Comparison of ENCODE assay signal across 6 cellular contexts in the genomic region with DNA sequence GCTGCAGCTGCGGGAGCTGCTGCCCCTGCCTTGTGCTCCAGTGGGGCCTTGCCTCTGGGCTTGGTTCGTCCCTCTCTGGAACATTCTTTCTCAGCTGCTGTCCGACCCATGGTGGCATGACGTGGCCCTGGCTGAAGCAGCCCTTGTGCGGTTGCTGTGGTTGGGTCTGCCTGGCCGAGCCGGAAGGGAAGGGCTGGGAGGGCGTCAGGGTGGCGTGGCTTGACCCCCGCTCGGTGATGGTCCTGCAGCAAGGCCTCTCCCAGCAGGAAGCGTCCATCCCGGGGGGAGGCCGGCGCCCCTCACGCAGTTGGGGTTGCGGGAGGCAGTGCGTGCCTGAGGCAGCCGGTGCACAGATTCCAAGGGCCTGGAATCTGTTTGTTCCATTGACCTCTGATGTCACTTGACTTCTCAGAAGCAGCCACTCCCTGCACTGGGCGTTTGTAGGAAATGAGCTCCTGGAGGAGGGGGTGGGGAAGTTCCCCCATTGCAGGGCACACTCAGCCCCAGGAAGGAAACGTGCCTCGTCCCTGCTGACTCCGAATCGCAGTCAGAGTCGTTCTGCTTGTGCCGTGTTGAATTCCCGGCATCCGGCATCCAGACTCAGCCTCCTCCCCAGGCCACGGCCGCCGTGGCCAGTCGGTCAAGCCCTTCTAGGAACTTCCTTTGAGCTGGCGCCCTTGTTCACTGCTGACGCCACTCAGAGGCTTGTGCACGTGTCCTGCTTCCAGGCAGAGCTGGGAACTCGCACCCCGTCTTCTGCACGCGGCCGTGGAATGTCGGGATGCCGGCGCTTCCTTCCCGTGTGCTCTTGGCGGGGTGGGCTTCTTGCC. TPM values are rescaled to one million over a fixed set of nuclear protein-coding genes. Genes with fewer than 3 reads are reported as not detected.
DNase-seq lines count a peak whose midpoint lies in the region; ATAC-seq, FAIRE-seq and TF ChIP-seq lines count a peak whose summit lies in the region.

No MANE protein-coding gene starts in this region.

- H4K20me1 ChIP-seq in SK-N-SH (ENCODE audit: insufficient read depth) = no peaks in the 10 kb centered on the region

- H3K9me3 ChIP-seq in esophagus muscularis mucosa (no peaks in the 10 kb centered on the region), small intestine (ENCODE audit: control insufficient read depth, low read depth) (no peaks in the 10 kb centered on the region), SK-N-SH (no peaks in the 10 kb centered on the region)

- WGBS in esophagus muscularis mucosa = 30% methylated on average over 22 of the region's 45 CpGs
- 30 to 34% (median 33%) methylated on average over 45 of the region's 45 CpGs for WGBS in small intestine, 3 donors
- WGBS in SK-N-SH (ENCODE audit: low lambda C conversion rate) = 75% methylated on average over 14 of the region's 45 CpGs

- peak overlapping the region; percentile 16 to 36 (median 24) for H3K4me3 ChIP-seq in esophagus muscularis mucosa
- no peak overlapping the region for H3K4me3 ChIP-seq in small intestine (ENCODE audit: low read depth in 1 of 2, low read length in 2 of 2)
- no peak overlapping the region for H3K4me3 ChIP-seq in SK-N-SH (ENCODE audit: low read depth in 2 of 2, low read length in 1 of 2)

- no peaks in the 10 kb centered on the region for H3K79me2 ChIP-seq in SK-N-SH (ENCODE audit: insufficient read depth)

- peaks cover 12% of the 10 kb centered on the region for H3F3A ChIP-seq in SK-N-SH (replicated peaks; ENCODE audit: insufficient read depth)

- H3K27me3 ChIP-seq in esophagus muscularis mucosa (no peaks in the 10 kb centered on the region), small intestine (ENCODE audit: control insufficient read depth in 2 of 2, insufficient read depth in 2 of 2, low read length in 2 of 2) (no peaks in the 10 kb centered on the region), SK-N-SH (ENCODE audit: insufficient read depth) (no peaks in the 10 kb centered on the region)

- no peak overlapping the region for H3K9ac ChIP-seq in SK-N-SH

- H3K9me2 ChIP-seq in SK-N-SH = no peaks in the 10 kb centered on the region

- H3K36me3 ChIP-seq in esophagus muscularis mucosa (peaks cover 0 to 13% (median 5%) of the 10 kb centered on the region in 4 donors), small intestine (ENCODE audit: control insufficient read depth in 2 of 2, insufficient read depth in 2 of 2, low read length in 2 of 2) (peaks cover 0 to 3% of the 10 kb centered on the region in 2 donors), SK-N-SH (replicated peaks in 1 of 2; ENCODE audit: control insufficient read depth in 1 of 2, insufficient read depth in 2 of 2, low read length in 1 of 2) (no peaks in the 10 kb centered on the region)

- no peak for ATAC-seq in GM21390 (IDR thresholded peaks at IDR 0.05; ENCODE audit: unreplicated experiment)

- peaks cover 60 to 76% (median 70%) of the 10 kb centered on the region in 4 donors for H3K4me1 ChIP-seq in esophagus muscularis mucosa
- H3K4me1 ChIP-seq in small intestine (ENCODE audit: control insufficient read depth in 2 of 2, insufficient read depth in 1 of 2, low read depth in 1 of 2, low read length in 1 of 2) = peaks cover 4 to 5% of the 10 kb centered on the region in 2 donors
- H3K4me1 ChIP-seq in SK-N-SH (ENCODE audit: control insufficient read depth in 1 of 2, insufficient read depth in 2 of 2, low read depth in 1 of 2, low read length in 1 of 2) = peaks cover 0 to 14% of the 10 kb centered on the region in 2 experiments; a peak in 3 of 4 replicates

- no peak overlapping the region for H3K4me2 ChIP-seq in SK-N-SH

- TF ChIP-seq RAD21 in SK-N-SH (IDR thresholded peaks at IDR 0.05; ENCODE audit: low read length) = no peak

- H2AFZ ChIP-seq in SK-N-SH (ENCODE audit: low read depth) = no peak overlapping the region

- intact Hi-C loops in esophagus muscularis mucosa (cut with DNase I) = no loop called here

- CTCF ChIA-PET in SK-N-SH (lab: Yijun Ruan, JAX) = interaction anchor here (1.2 to 1.5 kb wide), 2 partner anchors 11 to 149 kb away, joined by 3 read pairs; no protein-coding TSS in a partner anchor

- no peak for TF ChIP-seq POLR2A in esophagus muscularis mucosa (IDR thresholded peaks at IDR 0.05; ENCODE audit: low read depth)

- TF ChIP-seq CTCF in esophagus muscularis mucosa (IDR thresholded peaks at IDR 0.05) (no peak), SK-N-SH (IDR thresholded peaks at IDR 0.05) (no peak)

- FAIRE-seq in small intestine (lab: Jason Lieb, UNC) = no peak

- DNase-seq in NOMO-1 treated with dmso at 0.1 percent for 144 hours (lab: John Stamatoyannopoulos, UW; ENCODE audit: unreplicated experiment) (peak; percentile 44), esophagus muscularis mucosa (ENCODE audit: extremely low spot score) (peak; percentile 95), small intestine (peak; percentile 87), activated gamma-delta T cell (lab: John Stamatoyannopoulos, UW) (no peak), SK-N-SH (no peak)

- H3K27ac ChIP-seq in esophagus muscularis mucosa (replicated peaks in 1 of 4) (peak overlapping the region; percentile 72 to 85 (median 82)), small intestine (ENCODE audit: low read depth in 1 of 2, low read length in 1 of 2) (peak overlapping the region; percentile 53 to 95), SK-N-SH (ENCODE audit: low read depth in 2 of 2, low read length in 1 of 2) (no peak overlapping the region)

- POLR2A ChIA-PET in SK-N-SH (lab: Yijun Ruan, JAX) = no interaction called here

- TF ChIP-seq EP300 in esophagus muscularis mucosa (IDR thresholded peaks at IDR 0.05) = peak; percentile 81
- TF ChIP-seq EP300 in SK-N-SH (IDR thresholded peaks at IDR 0.05; ENCODE audit: borderline replicate concordance in 1 of 2, low read depth in 1 of 2, low read length in 1 of 2) = no peak

TF ChIP-seq in SK-N-SH, 30 proteins besides CTCF, POLR2A, EP300 and RAD21 (continues in another document):
- TF ChIP-seq MEF2A (IDR thresholded peaks at IDR 0.05; ENCODE audit: borderline replicate concordance, low read depth) (no peak), SIN3A (IDR thresholded peaks at IDR 0.05; ENCODE audit: borderline replicate concordance, low read depth, low read length) (no peak), TAF1 (IDR thresholded peaks at IDR 0.05; ENCODE audit: borderline replicate concordance, low read depth, low read length) (no peak)
- TF ChIP-seq, protein P1, sequence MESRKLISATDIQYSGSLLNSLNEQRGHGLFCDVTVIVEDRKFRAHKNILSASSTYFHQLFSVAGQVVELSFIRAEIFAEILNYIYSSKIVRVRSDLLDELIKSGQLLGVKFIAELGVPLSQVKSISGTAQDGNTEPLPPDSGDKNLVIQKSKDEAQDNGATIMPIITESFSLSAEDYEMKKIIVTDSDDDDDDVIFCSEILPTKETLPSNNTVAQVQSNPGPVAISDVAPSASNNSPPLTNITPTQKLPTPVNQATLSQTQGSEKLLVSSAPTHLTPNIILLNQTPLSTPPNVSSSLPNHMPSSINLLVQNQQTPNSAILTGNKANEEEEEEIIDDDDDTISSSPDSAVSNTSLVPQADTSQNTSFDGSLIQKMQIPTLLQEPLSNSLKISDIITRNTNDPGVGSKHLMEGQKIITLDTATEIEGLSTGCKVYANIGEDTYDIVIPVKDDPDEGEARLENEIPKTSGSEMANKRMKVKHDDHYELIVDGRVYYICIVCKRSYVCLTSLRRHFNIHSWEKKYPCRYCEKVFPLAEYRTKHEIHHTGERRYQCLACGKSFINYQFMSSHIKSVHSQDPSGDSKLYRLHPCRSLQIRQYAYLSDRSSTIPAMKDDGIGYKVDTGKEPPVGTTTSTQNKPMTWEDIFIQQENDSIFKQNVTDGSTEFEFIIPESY (IDR thresholded peaks at IDR 0.05; ENCODE audit: borderline replicate concordance, low read depth) = no peak
- TF ChIP-seq, protein P2, sequence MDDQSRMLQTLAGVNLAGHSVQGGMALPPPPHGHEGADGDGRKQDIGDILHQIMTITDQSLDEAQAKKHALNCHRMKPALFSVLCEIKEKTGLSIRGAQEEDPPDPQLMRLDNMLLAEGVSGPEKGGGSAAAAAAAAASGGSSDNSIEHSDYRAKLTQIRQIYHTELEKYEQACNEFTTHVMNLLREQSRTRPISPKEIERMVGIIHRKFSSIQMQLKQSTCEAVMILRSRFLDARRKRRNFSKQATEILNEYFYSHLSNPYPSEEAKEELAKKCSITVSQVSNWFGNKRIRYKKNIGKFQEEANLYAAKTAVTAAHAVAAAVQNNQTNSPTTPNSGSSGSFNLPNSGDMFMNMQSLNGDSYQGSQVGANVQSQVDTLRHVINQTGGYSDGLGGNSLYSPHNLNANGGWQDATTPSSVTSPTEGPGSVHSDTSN (IDR thresholded peaks at IDR 0.05) = no peak

RNA-seq across cellular contexts. Expression of a gene that starts 9.7 kb away (rescaled TPM):
- total RNA-seq in esophagus muscularis mucosa = 10 to 100 TPM in 3 of 4 donors, 1 to 10 TPM in 1; 5.0 to 67.8 (median 26.5) TPM
- polyA plus RNA-seq in small intestine (10 to 100 TPM in 1 of 3 donors, 1 to 10 TPM in 2; 4.2 to 15.9 (median 7.3) TPM), SK-N-SH (2012; rRNA removed) (8.2 and 9.4 TPM in 2 replicates)
- 3.6 and 6.1 TPM in 2 replicates for polyA plus RNA-seq in SK-N-SH (2012; cell fraction: cytosol; rRNA removed)
- 18.3 and 28.9 TPM in 2 replicates for polyA plus RNA-seq in SK-N-SH (2012; cell fraction: nucleus; rRNA removed)

RNA-seq across cellular contexts. Expression of a gene that starts 21.1 kb away (rescaled TPM):
- total RNA-seq in esophagus muscularis mucosa = 10 to 100 TPM; 34.1 to 46.5 (median 44.6) TPM
- 10 to 100 TPM; 60.6 to 78.6 (median 61.0) TPM for polyA plus RNA-seq in small intestine
- polyA plus RNA-seq in SK-N-SH (2012; rRNA removed) = 65.4 and 72.8 TPM in 2 replicates
- polyA plus RNA-seq in SK-N-SH (2012; cell fraction: cytosol; rRNA removed) = 47.9 and 57.4 TPM in 2 replicates
- polyA plus RNA-seq in SK-N-SH (2012; cell fraction: nucleus; rRNA removed) = 132 and 145 TPM in 2 replicates

RNA-seq across cellular contexts. Expression of a gene that starts 21.1 kb away (rescaled TPM):
- total RNA-seq in esophagus muscularis mucosa = 10 to 100 TPM; 22.5 to 38.9 (median 28.6) TPM
- polyA plus RNA-seq in small intestine (10 to 100 TPM; 26.4 to 39.8 (median 34.9) TPM), SK-N-SH (2012; rRNA removed) (33.7 and 36.8 TPM in 2 replicates)
- 9.8 and 14.3 TPM in 2 replicates for polyA plus RNA-seq in SK-N-SH (2012; cell fraction: cytosol; rRNA removed)
- 152 and 206 TPM in 2 replicates for polyA plus RNA-seq in SK-N-SH (2012; cell fraction: nucleus; rRNA removed)

RNA-seq across cellular contexts. Expression of a gene that starts 28.6 kb away (rescaled TPM):
- total RNA-seq in esophagus muscularis mucosa = 10 to 100 TPM in 2 of 4 donors, 1 to 10 TPM in 2; 8.4 to 13.4 (median 9.6) TPM
- polyA plus RNA-seq in small intestine (10 to 100 TPM in 2 of 3 donors, 1 to 10 TPM in 1; 3.5 to 15.0 (median 11.2) TPM), SK-N-SH (2012; rRNA removed) (9.9 and 12.9 TPM in 2 replicates)
- 1.5 and 2.4 TPM in 2 replicates for polyA plus RNA-seq in SK-N-SH (2012; cell fraction: cytosol; rRNA removed)
- polyA plus RNA-seq in SK-N-SH (2012; cell fraction: nucleus; rRNA removed) = 82.0 and 145 TPM in 2 replicates

RNA-seq across cellular contexts. Expression of a gene that starts 33.5 kb away (rescaled TPM):
- 10 to 100 TPM; 13.3 to 47.4 (median 28.9) TPM for total RNA-seq in esophagus muscularis mucosa
- 10 to 100 TPM in 1 of 3 donors, 1 to 10 TPM in 2; 1.1 to 21.4 (median 3.5) TPM for polyA plus RNA-seq in small intestine
- polyA plus RNA-seq in SK-N-SH (2012; rRNA removed) = 89.8 and 111 TPM in 2 replicates
- polyA plus RNA-seq in SK-N-SH (2012; cell fraction: cytosol; rRNA removed) = 58.5 and 83.6 TPM in 2 replicates
- 103 and 122 TPM in 2 replicates for polyA plus RNA-seq in SK-N-SH (2012; cell fraction: nucleus; rRNA removed)

Comparison
In these comparisons a context has a peak if more than half of its experiments do, and no peak if none do; other contexts are left out.
1. DNase-seq: peak in NOMO-1 treated with dmso at 0.1 percent for 144 hours (single experiment), esophagus muscularis mucosa (single experiment) and small intestine (single experiment); none in activated gamma-delta T cell (single experiment) and SK-N-SH (single experiment).
2. H3K27ac ChIP-seq: peak in esophagus muscularis mucosa (4 of 4) and small intestine (2 of 2); none in SK-N-SH (0 of 2).
3. H3K4me3 ChIP-seq: peak in esophagus muscularis mucosa (4 of 4); none in small intestine (0 of 2) and SK-N-SH (0 of 2).